ENCODE assay signal across 25 cellular contexts in the genomic region with DNA sequence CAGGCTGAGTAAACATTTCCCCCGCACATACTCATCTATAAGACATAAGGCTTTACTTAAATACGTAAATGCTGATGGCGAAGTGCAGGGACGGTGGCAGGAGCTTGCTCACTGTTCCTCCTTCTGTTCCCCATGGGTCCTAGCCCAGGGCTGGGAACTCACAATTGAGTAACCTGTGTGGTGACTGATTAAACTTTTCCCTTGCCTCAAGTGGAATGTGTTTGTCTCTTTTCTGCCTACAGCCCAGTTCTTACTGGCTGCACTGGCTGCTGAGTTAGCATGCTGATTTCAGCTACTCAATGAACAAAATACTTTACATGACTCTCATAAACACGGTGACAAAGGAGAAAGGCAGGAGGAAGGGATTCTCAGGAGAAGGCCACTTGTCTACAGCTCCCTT.
"Had no signal": no experiment of that assay in that cellular context is flagged by ENCODE, and none has a peak within 500 bp of the region (broad histone marks: within the 10 kb centered on the region; RNA-seq: fewer than 3 reads in every experiment).

No MANE protein-coding gene starts in this region.

- DNase-seq: central memory CD4-positive, alpha-beta T cell; effector CD8-positive, alpha-beta T cell; endodermal cell; erythroblast; esophagus squamous epithelium; hypothalamus; immature natural killer cell; naive thymus-derived CD8-positive, alpha-beta T cell; nephron progenitor cell; nucleus accumbens; stimulated activated CD4-positive, alpha-beta T cell treated with anti-CD3 and anti-CD28 coated beads, Interleukin-12 subunit alpha, Interleukin-12 subunit beta, amount 100 ng/mL, for 4 hours; stimulated activated CD4-positive, alpha-beta T cell treated with anti-CD3 and anti-CD28 coated beads, Interleukin-1b, Interleukin-23, amount 100 ng/mL, for 48 hours; stimulated activated CD4-positive, alpha-beta T cell treated with anti-CD3 and anti-CD28 coated beads, Interleukin-4, amount 100 ng/mL, for 1 hour; stimulated activated CD8-positive, alpha-beta memory T cell treated with anti-CD3 and anti-CD28 coated beads, Interleukin-4, amount 100 ng/mL, for 48 hours; stimulated activated naive CD4-positive, alpha-beta T cell treated with Interleukin-2 at 50 U/mL for 16 hours; stomach; tibial artery had no signal

- H3K4me3 ChIP-seq: esophagus squamous epithelium, right atrium auricular region, smooth muscle cell, stomach, tibial artery had no signal

- H3K4me2 ChIP-seq: smooth muscle cell had no signal

- H3K4me1 ChIP-seq: esophagus squamous epithelium, right atrium auricular region, stomach, tibial artery had no signal

- H3K36me3 ChIP-seq: esophagus squamous epithelium, right atrium auricular region, stomach, tibial artery had no signal

- H3K27ac ChIP-seq: esophagus squamous epithelium, right atrium auricular region, stomach, tibial artery had no signal

- ATAC-seq: left lobe of liver; naive thymus-derived CD8-positive, alpha-beta T cell; sciatic nerve had no signal

- H3K27me3 ChIP-seq: right atrium auricular region, tibial artery had no signal

- FAIRE-seq: colon, frontal cortex, keratinocyte, urothelium cell line had no signal

- H3K9me3 ChIP-seq: esophagus squamous epithelium, tibial artery had no signal
